ENCODE assay signal across 18 cellular contexts in the genomic region with DNA sequence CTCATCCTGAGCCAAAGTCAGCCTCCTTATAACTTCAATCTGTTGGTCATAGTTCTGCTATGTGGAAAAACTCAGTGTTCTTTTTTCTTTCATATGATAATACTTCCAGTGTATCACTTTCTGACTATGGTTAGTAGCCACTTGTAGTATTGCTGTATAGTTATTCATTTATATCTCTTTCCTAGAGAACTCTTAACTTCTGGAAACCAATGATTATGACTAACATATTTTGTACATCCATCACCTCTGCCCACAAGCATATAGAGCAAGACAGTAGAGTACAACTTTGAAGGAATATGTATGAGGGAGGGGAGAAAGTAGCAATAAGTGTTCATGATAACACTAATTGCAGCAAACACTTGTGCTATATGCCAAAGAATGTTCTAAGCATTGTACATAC. TPM values are rescaled to one million over a fixed set of nuclear protein-coding genes. Genes with fewer than 3 reads are reported as not detected.
DNase-seq lines count a peak whose midpoint lies in the region; ATAC-seq and TF ChIP-seq lines count a peak whose summit lies in the region.
"Had no signal": no experiment of that assay in that cellular context is flagged by ENCODE, and none has a peak within 500 bp of the region (broad histone marks: within the 10 kb centered on the region; RNA-seq: fewer than 3 reads in every experiment).

No MANE protein-coding gene starts in this region.

- H3K4me3 ChIP-seq in IMR-90 (ENCODE audit: insufficient read depth, low read depth, low read length), result no peak overlapping the region
- H3K4me3 ChIP-seq in psoas muscle, result no peak overlapping the region
- H3K4me3 ChIP-seq: A549, Peyer's patch had no signal

- H3K9me3 Mint-ChIP-seq in activated T-cell treated with anti-CD3 and anti-CD28 coated beads, Interleukin-2, amount 50 U/mL, for 4 hours, result no peaks in the 10 kb centered on the region
- no peaks in the 10 kb centered on the region for H3K9me3 Mint-ChIP-seq in activated naive CD8-positive, alpha-beta T cell treated with anti-CD3 and anti-CD28 coated beads for 36 hours
- H3K9me3 Mint-ChIP-seq in stimulated activated naive B cell treated with anti-CD40 and anti-IgM and Interleukin-4, amounts not matched to agents 10 μg/mL and 1 μg/mL and 100 μg/mL, for 72 hours, result no peaks in the 10 kb centered on the region
- H3K9me3 Mint-ChIP-seq: IgD-negative memory B cell had no signal

- TF ChIP-seq POLR2A in IMR-90 (IDR thresholded peaks at IDR 0.05; ENCODE audit: low read depth, low read length), result no peak

- H4K20me1 ChIP-seq in IMR-90 (ENCODE audit: insufficient read depth, low read length), result no peaks in the 10 kb centered on the region

- H3K27ac Mint-ChIP-seq in activated naive CD8-positive, alpha-beta T cell treated with anti-CD3 and anti-CD28 coated beads for 36 hours, result peak overlapping the region; percentile 5
- no peak overlapping the region for H3K27ac Mint-ChIP-seq in stimulated activated naive B cell treated with anti-CD40 and anti-IgM and Interleukin-4, amounts not matched to agents 10 μg/mL and 1 μg/mL and 100 μg/mL, for 72 hours
- H3K27ac Mint-ChIP-seq: IgD-negative memory B cell had no signal

- peak; percentile 67 to 80 for ATAC-seq in activated T-cell treated with anti-CD3 and anti-CD28 coated beads, Interleukin-2, amount 50 U/mL, for 4 hours
- peak; percentile 61 for ATAC-seq in IMR-90 (ENCODE audit: low read depth)
- ATAC-seq in stimulated activated naive B cell treated with anti-CD40 and anti-IgM and Interleukin-4, amounts not matched to agents 10 μg/mL and 1 μg/mL and 100 μg/mL, for 72 hours (replicated peaks), result no peak
- ATAC-seq in psoas muscle, result no peak
- ATAC-seq: A549 had no signal

- no peak overlapping the region for H2AK9ac ChIP-seq in IMR-90 (replicated peaks; ENCODE audit: low read depth, low read length, poor library complexity)

- H3K9me3 ChIP-seq in IMR-90 (ENCODE audit: control insufficient read depth, insufficient read depth, low read length) (no peaks in the 10 kb centered on the region), psoas muscle (no peaks in the 10 kb centered on the region)
- H3K9me3 ChIP-seq: A549, BE2C, Peyer's patch had no signal

- TF ChIP-seq RAD21 in IMR-90 (IDR thresholded peaks at IDR 0.05; ENCODE audit: low read length), result no peak

- H3K4me3 Mint-ChIP-seq in activated T-cell treated with anti-CD3 and anti-CD28 coated beads, Interleukin-2, amount 50 U/mL, for 4 hours, result no peak overlapping the region
- H3K4me3 Mint-ChIP-seq in activated naive CD8-positive, alpha-beta T cell treated with anti-CD3 and anti-CD28 coated beads for 36 hours, result no peak overlapping the region
- no peak overlapping the region for H3K4me3 Mint-ChIP-seq in stimulated activated naive B cell treated with anti-CD40 and anti-IgM and Interleukin-4, amounts not matched to agents 10 μg/mL and 1 μg/mL and 100 μg/mL, for 72 hours

- H3K4me1 ChIP-seq in IMR-90 (ENCODE audit: control insufficient read depth, insufficient read depth, low read length) (peaks cover 3% of the 10 kb centered on the region; the same call in 1 of the 2 replicates), psoas muscle (peaks cover 11% of the 10 kb centered on the region)
- H3K4me1 ChIP-seq: A549, BE2C had no signal

- no peak overlapping the region for H2BK15ac ChIP-seq in IMR-90 (ENCODE audit: low read depth, low read length)

- no peak overlapping the region for H3K18ac ChIP-seq in IMR-90 (ENCODE audit: low read depth, low read length)

- H3K4me1 Mint-ChIP-seq in activated T-cell treated with anti-CD3 and anti-CD28 coated beads, Interleukin-2, amount 50 U/mL, for 4 hours (ENCODE audit: low read depth), result peaks cover 37% of the 10 kb centered on the region
- peaks cover 40% of the 10 kb centered on the region for H3K4me1 Mint-ChIP-seq in activated naive CD8-positive, alpha-beta T cell treated with anti-CD3 and anti-CD28 coated beads for 36 hours
- peaks cover 19 to 36% of the 10 kb centered on the region in 2 donors for H3K4me1 Mint-ChIP-seq in stimulated activated naive B cell treated with anti-CD40 and anti-IgM and Interleukin-4, amounts not matched to agents 10 μg/mL and 1 μg/mL and 100 μg/mL, for 72 hours

- intact Hi-C loops in IMR-90 (cut with micrococcal nuclease) (no loop called here), psoas muscle (cut with DNase I) (no loop called here)

- dilution Hi-C loops in IMR-90 (cut with HindIII; ENCODE audit: low sequenced_read_pairs, unreplicated experiment), result no loop called here

- H3K36me3 Mint-ChIP-seq in activated T-cell treated with anti-CD3 and anti-CD28 coated beads, Interleukin-2, amount 50 U/mL, for 4 hours (ENCODE audit: insufficient read depth), result peaks cover 21% of the 10 kb centered on the region
- peaks cover 43% of the 10 kb centered on the region for H3K36me3 Mint-ChIP-seq in activated naive CD8-positive, alpha-beta T cell treated with anti-CD3 and anti-CD28 coated beads for 36 hours
- H3K36me3 Mint-ChIP-seq in stimulated activated naive B cell treated with anti-CD40 and anti-IgM and Interleukin-4, amounts not matched to agents 10 μg/mL and 1 μg/mL and 100 μg/mL, for 72 hours, result peaks cover 19 to 29% of the 10 kb centered on the region in 2 donors

- peaks cover 5% of the 10 kb centered on the region for H3K36me3 ChIP-seq in IMR-90 (ENCODE audit: control insufficient read depth, insufficient read depth, low read length)
- H3K36me3 ChIP-seq in psoas muscle (ENCODE audit: insufficient read depth in 1 of 2, low read depth in 1 of 2), result no peaks in the 10 kb centered on the region
- H3K36me3 ChIP-seq: BE2C, Peyer's patch had no signal

- no peak overlapping the region for H2AFZ ChIP-seq in IMR-90 (replicated peaks; ENCODE audit: low read length, poor library complexity)

- no peak overlapping the region for H2BK5ac ChIP-seq in IMR-90 (ENCODE audit: low read depth, low read length, poor library complexity, severe bottlenecking)

- in situ Hi-C loops in IMR-90 (cut with MboI; ENCODE audit: low sequenced_read_pairs), result no loop called here

- TF ChIP-seq CTCF in IMR-90 (conservative IDR thresholded peaks at IDR 0.05; ENCODE audit: low read depth, low read length), result no peak
- no peak for TF ChIP-seq CTCF in psoas muscle (IDR thresholded peaks at IDR 0.05)

- H4K5ac ChIP-seq in IMR-90 (ENCODE audit: low read depth, low read length), result no peak overlapping the region

- no TSS peak for BruUV-seq in IMR-90 (replicated peaks; lab: Mats Ljungman, UMichigan)

- no peaks in the 10 kb centered on the region for H3K27me3 Mint-ChIP-seq in activated T-cell treated with anti-CD3 and anti-CD28 coated beads, Interleukin-2, amount 50 U/mL, for 4 hours (ENCODE audit: low read depth)
- no peaks in the 10 kb centered on the region for H3K27me3 Mint-ChIP-seq in activated naive CD8-positive, alpha-beta T cell treated with anti-CD3 and anti-CD28 coated beads for 36 hours
- no peaks in the 10 kb centered on the region for H3K27me3 Mint-ChIP-seq in stimulated activated naive B cell treated with anti-CD40 and anti-IgM and Interleukin-4, amounts not matched to agents 10 μg/mL and 1 μg/mL and 100 μg/mL, for 72 hours
- H3K27me3 Mint-ChIP-seq: CD4-positive, CD25-positive, alpha-beta regulatory T cell; IgD-negative memory B cell had no signal

- POLR2A ChIA-PET in IMR-90 (lab: Charles Lee; ENCODE audit: unreplicated experiment), result no interaction called here

- no peak overlapping the region for H3K4me2 ChIP-seq in IMR-90 (ENCODE audit: low read depth, low read length)
- H3K4me2 ChIP-seq: A549 had no signal

- no peaks in the 10 kb centered on the region for H3K27me3 ChIP-seq in IMR-90 (ENCODE audit: control insufficient read depth, insufficient read depth, low read length)
- H3K27me3 ChIP-seq in psoas muscle (ENCODE audit: insufficient read depth in 3 of 3, low read length in 2 of 3), result no peaks in the 10 kb centered on the region
- H3K27me3 ChIP-seq: BE2C, Peyer's patch had no signal

- no peak for DNase-seq in activated T-cell treated with anti-CD3 and anti-CD28 coated beads, Interleukin-2, amount 50 U/mL, for 4 hours
- no peak for DNase-seq in activated T-cell treated with anti-CD3 and anti-CD28 coated beads, Interleukin-2, amount 50 U/mL, for 48 hours
- DNase-seq in IMR-90 (peak; percentile 37), kidney tubule cell (ENCODE audit: low spot score) (peak; percentile 9), psoas muscle (no peak)
- DNase-seq in activated naive CD8-positive, alpha-beta T cell treated with anti-CD3 and anti-CD28 coated beads for 36 hours, result no peak
- no peak for DNase-seq in stimulated activated naive B cell treated with anti-CD40 and anti-IgM and Interleukin-4, amounts not matched to agents 10 μg/mL and 1 μg/mL and 100 μg/mL, for 72 hours
- DNase-seq: BE2C; CD4-positive, CD25-positive, alpha-beta regulatory T cell; NCI-H1105; NCI-H146; NCI-H2029; NCI-H2227 treated with DMSO at 0.1 percent for 48 hours; NCI-H510A treated with DMSO at 0.1 percent for 48 hours; NCI-H774; Peyer's patch had no signal

- H4K91ac ChIP-seq in IMR-90 (ENCODE audit: insufficient read depth, low read depth, low read length), result no peak overlapping the region

- H3K27ac ChIP-seq in IMR-90 (ENCODE audit: insufficient read depth, low read length), result no peak overlapping the region
- no peak overlapping the region for H3K27ac ChIP-seq in psoas muscle
- H3K27ac ChIP-seq: A549, Peyer's patch had no signal

- CTCF ChIA-PET in IMR-90 (lab: Yijun Ruan, JAX), result no interaction called here

- H3K23ac ChIP-seq in IMR-90 (ENCODE audit: low read depth, low read length), result no peak overlapping the region

- H2BK120ac ChIP-seq in IMR-90 (ENCODE audit: low read depth, low read length), result no peak overlapping the region

- H3K79me1 ChIP-seq in IMR-90 (ENCODE audit: low read depth in 1 of 2, low read length in 2 of 2), result peaks cover 9 to 13% of the 10 kb centered on the region in 2 experiments; a peak in 3 of 4 replicates

- H3K14ac ChIP-seq in IMR-90 (replicated peaks; ENCODE audit: low read depth, low read length), result no peak overlapping the region

- no peak overlapping the region for H2AK5ac ChIP-seq in IMR-90 (ENCODE audit: low read depth, low read length)

- no peak overlapping the region for H4K8ac ChIP-seq in IMR-90 (ENCODE audit: low read depth in 2 of 2, low read length in 2 of 2)

- no peak overlapping the region for H3K56ac ChIP-seq in IMR-90 (ENCODE audit: extremely low read depth, insufficient read depth, low read length)

- H3K9me1 ChIP-seq in IMR-90 (ENCODE audit: insufficient read depth, low read length), result 0 out of 2 replicates have a peak, but pooled peaks cover 3% of the 10 kb centered on the region

- H3K4ac ChIP-seq in IMR-90 (ENCODE audit: low read depth, low read length), result no peak overlapping the region

- no peak overlapping the region for H3K9ac ChIP-seq in IMR-90 (ENCODE audit: low read depth, low read length)

- no peak overlapping the region for H2BK20ac ChIP-seq in IMR-90 (ENCODE audit: low read depth, low read length)

RNA-seq across cellular contexts. Expression of a gene that starts 38.6 kb away (rescaled TPM):
- 10 to 100 TPM; 28.7 to 30.6 (median 29.0) TPM for total RNA-seq in activated T-cell treated with anti-CD3 and anti-CD28 coated beads, Interleukin-2, amount 50 U/mL, for 4 hours
- total RNA-seq in IMR-90 (2012; rRNA removed) (10.3 and 16.1 TPM in 2 replicates), psoas muscle (10 to 100 TPM; 31.5 to 77.1 (median 43.9) TPM)
- polyA plus RNA-seq in IMR-90 (2012; rRNA removed) (12.2 and 15.4 TPM in 2 replicates), psoas muscle (10 to 100 TPM; 60.5 to 74.7 (median 71.4) TPM)
- 5.2 and 8.6 TPM in 2 replicates for polyA plus RNA-seq in IMR-90 (2012; cell fraction: cytosol; rRNA removed)
- 8.2 and 8.5 TPM in 2 replicates for polyA plus RNA-seq in IMR-90 (2012; cell fraction: nucleus; rRNA removed; ENCODE audit: low replicate concordance)
- 10 to 100 TPM; 29.6 to 29.7 TPM for total RNA-seq in activated naive CD8-positive, alpha-beta T cell treated with anti-CD3 and anti-CD28 coated beads for 36 hours

Comparison
In these comparisons a context has a peak if more than half of its experiments do, and no peak if none do; other contexts are left out.
1. ATAC-seq: peak in activated T-cell treated with anti-CD3 and anti-CD28 coated beads, Interleukin-2, amount 50 U/mL, for 4 hours (2 of 2) and IMR-90 (single experiment); none in stimulated activated naive B cell treated with anti-CD40 and anti-IgM and Interleukin-4, amounts not matched to agents 10 μg/mL and 1 μg/mL and 100 μg/mL, for 72 hours (0 of 2) and psoas muscle (0 of 4).
2. DNase-seq: peak in IMR-90 (single experiment) and kidney tubule cell (single experiment); none in activated T-cell treated with anti-CD3 and anti-CD28 coated beads, Interleukin-2, amount 50 U/mL, for 4 hours (single experiment), activated T-cell treated with anti-CD3 and anti-CD28 coated beads, Interleukin-2, amount 50 U/mL, for 48 hours (0 of 2), activated naive CD8-positive, alpha-beta T cell treated with anti-CD3 and anti-CD28 coated beads for 36 hours (single experiment), stimulated activated naive B cell treated with anti-CD40 and anti-IgM and Interleukin-4, amounts not matched to agents 10 μg/mL and 1 μg/mL and 100 μg/mL, for 72 hours (single experiment) and psoas muscle (0 of 2).